In the genomic region with DNA sequence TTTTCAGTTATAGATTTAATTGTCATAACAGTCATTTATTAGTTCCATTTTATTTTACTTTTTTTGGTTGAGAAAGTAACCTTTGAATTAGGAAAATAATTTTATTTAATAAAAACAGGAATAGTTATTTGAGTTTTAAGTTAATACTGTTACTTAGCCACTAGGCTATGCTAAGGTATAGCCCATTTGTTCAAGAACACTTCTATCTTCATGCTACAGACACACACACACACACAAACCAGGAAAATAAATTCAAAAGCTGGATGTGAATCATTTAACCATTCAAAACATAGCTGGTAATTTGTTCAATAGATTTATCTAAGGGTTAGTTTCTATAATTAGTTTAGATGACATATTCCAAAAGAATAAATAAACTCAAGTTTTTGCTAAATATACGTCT, we compare ENCODE assay signal across 14 cellular contexts.
DNase-seq lines count a peak whose midpoint lies in the region; FAIRE-seq and TF ChIP-seq lines count a peak whose summit lies in the region.
"Had no signal": no experiment of that assay in that cellular context is flagged by ENCODE, and none has a peak within 500 bp of the region (broad histone marks: within the 10 kb centered on the region; RNA-seq: fewer than 3 reads in every experiment).

No MANE protein-coding gene starts in this region.

- DNase-seq in COLO829 (ENCODE audit: low spot score) (peak; percentile 9), kidney glomerular epithelial cell (lab: John Stamatoyannopoulos, UW) (peak; percentile 27), prostate gland (ENCODE audit: low spot score) (no peak), SKM-1 (lab: John Stamatoyannopoulos, UW; ENCODE audit: unreplicated experiment) (no peak), GM19239 (ENCODE audit: insufficient read length, low spot score) (no peak), trophoblast cell (no peak)
- DNase-seq: activated naive CD4-positive, alpha-beta T cell treated with anti-CD3 and anti-CD28 coated beads for 36 hours; central memory CD4-positive, alpha-beta T cell; GOT3; NCI-H526; SHP77 treated with DMSO at 0.1 percent for 48 hours had no signal

- H3K14ac ChIP-seq in trophoblast cell (ENCODE audit: low read length), result no peak overlapping the region

- no peak overlapping the region for H2BK5ac ChIP-seq in trophoblast cell (ENCODE audit: low read depth, low read length, poor library complexity)

- no peak overlapping the region for H3K27ac ChIP-seq in prostate gland
- H3K27ac ChIP-seq in trophoblast cell (ENCODE audit: low read depth, low read length), result no peak overlapping the region
- H3K27ac ChIP-seq: BLaER1 treated with 17β-estradiol and CSF1 and Interleukin-3, amounts not matched to agents 10 nM and 100 nM had no signal

- WGBS in prostate gland, result 86% methylated on average over 1 of the region's 1 CpG
- WGBS in trophoblast cell (ENCODE audit: extremely low coverage, insufficient coverage, insufficient read length), result no CpG with 5 or more reads among the region's 1 CpG

- H2BK120ac ChIP-seq in trophoblast cell (ENCODE audit: insufficient read depth, low read length, poor library complexity), result no peak overlapping the region

- peaks cover 5% of the 10 kb centered on the region for H3K4me1 Mint-ChIP-seq in brain

- intact Hi-C loops in prostate gland (cut with DNase I), result no loop called here

- no peak for FAIRE-seq in GM19239 (lab: Jason Lieb, UNC)

- H3K9ac ChIP-seq in trophoblast cell (ENCODE audit: low read length), result no peak overlapping the region
- H3K9ac ChIP-seq: BLaER1 treated with 17β-estradiol and CSF1 and Interleukin-3, amounts not matched to agents 10 nM and 100 nM had no signal

- peaks cover 4% of the 10 kb centered on the region for H3K27me3 Mint-ChIP-seq in brain

- H3K4me3 ChIP-seq in prostate gland (no peak overlapping the region), trophoblast cell (ENCODE audit: low read depth, low read length) (no peak overlapping the region)
- H3K4me3 ChIP-seq: BLaER1 treated with 17β-estradiol and CSF1 and Interleukin-3, amounts not matched to agents 10 nM and 100 nM had no signal

- H3K23ac ChIP-seq in trophoblast cell (ENCODE audit: low read length), result no peak overlapping the region

- H3K27me3 ChIP-seq in prostate gland (replicated peaks; ENCODE audit: insufficient read depth), result no peaks in the 10 kb centered on the region
- no peaks in the 10 kb centered on the region for H3K27me3 ChIP-seq in trophoblast cell (ENCODE audit: insufficient read depth, low read length)
- H3K27me3 ChIP-seq: BLaER1 treated with 17β-estradiol and CSF1 and Interleukin-3, amounts not matched to agents 10 nM and 100 nM had no signal

- no peaks in the 10 kb centered on the region for H3K79me1 ChIP-seq in trophoblast cell (ENCODE audit: low read length)

- no peak overlapping the region for H3K4me3 Mint-ChIP-seq in brain
- H3K4me3 Mint-ChIP-seq: activated naive CD4-positive, alpha-beta T cell treated with anti-CD3 and anti-CD28 coated beads for 36 hours had no signal

- H3K9me3 Mint-ChIP-seq in brain, result peaks cover 0 to 2% (median 0%) of the 10 kb centered on the region in 5 experiments
- H3K9me3 Mint-ChIP-seq: activated naive CD4-positive, alpha-beta T cell treated with anti-CD3 and anti-CD28 coated beads for 36 hours had no signal

- no peak for TF ChIP-seq POLR2A in prostate gland (IDR thresholded peaks at IDR 0.05)

- H3K18ac ChIP-seq in trophoblast cell (ENCODE audit: low read length), result no peak overlapping the region

- peak; percentile 15; the same call in 1 of the 2 replicates for TF ChIP-seq RAD21 in Ishikawa (IDR thresholded peaks at IDR 0.05; ENCODE audit: low read depth)

- H3K9me3 ChIP-seq in prostate gland (no peaks in the 10 kb centered on the region), trophoblast cell (ENCODE audit: insufficient read depth, low read depth, low read length) (no peaks in the 10 kb centered on the region)
- H3K9me3 ChIP-seq: BLaER1 treated with 17β-estradiol and CSF1 and Interleukin-3, amounts not matched to agents 10 nM and 100 nM had no signal

- no peaks in the 10 kb centered on the region for H3K36me3 ChIP-seq in prostate gland
- no peaks in the 10 kb centered on the region for H3K36me3 ChIP-seq in trophoblast cell (ENCODE audit: control insufficient read depth in 1 of 2, insufficient read depth in 2 of 2, low read length in 2 of 2)
- H3K36me3 ChIP-seq: BLaER1 treated with 17β-estradiol and CSF1 and Interleukin-3, amounts not matched to agents 10 nM and 100 nM had no signal

- no peaks in the 10 kb centered on the region for H3K4me1 ChIP-seq in prostate gland (replicated peaks)
- H3K4me1 ChIP-seq in trophoblast cell (ENCODE audit: control insufficient read depth in 1 of 2, insufficient read depth in 2 of 2, low read length in 2 of 2), result no peaks in the 10 kb centered on the region

- H4K12ac ChIP-seq in trophoblast cell (ENCODE audit: low read depth, low read length), result no peak overlapping the region

- no peaks in the 10 kb centered on the region for H3K36me3 Mint-ChIP-seq in brain

- no peak overlapping the region for H2AFZ ChIP-seq in trophoblast cell (ENCODE audit: insufficient read depth, low read length, poor library complexity)

- no peak for TF ChIP-seq EP300 in Ishikawa (IDR thresholded peaks at IDR 0.05; ENCODE audit: borderline replicate concordance)

- TF ChIP-seq CTCF in brain (conservative IDR thresholded peaks at IDR 0.05) (peak; percentile 38 to 40), prostate gland (IDR thresholded peaks at IDR 0.05) (peak in 1 of 4 experiments; percentile 40)

- no peak overlapping the region for H3K4ac ChIP-seq in trophoblast cell (ENCODE audit: low read depth, low read length)

- H4K91ac ChIP-seq in trophoblast cell (ENCODE audit: low read depth, low read length), result no peak overlapping the region

- no peak overlapping the region for H2AK5ac ChIP-seq in trophoblast cell (ENCODE audit: low read length)

- no peaks in the 10 kb centered on the region for H3K79me2 ChIP-seq in trophoblast cell (ENCODE audit: control insufficient read depth, insufficient read depth, low read length, poor library complexity)

- no peak overlapping the region for H4K8ac ChIP-seq in trophoblast cell (ENCODE audit: low read depth, low read length)

- H3K27ac Mint-ChIP-seq in brain, result no peak overlapping the region
- H3K27ac Mint-ChIP-seq: activated naive CD4-positive, alpha-beta T cell treated with anti-CD3 and anti-CD28 coated beads for 36 hours had no signal

- no peak overlapping the region for H2BK12ac ChIP-seq in trophoblast cell (ENCODE audit: low read length)

- H3K4me2 ChIP-seq in trophoblast cell (ENCODE audit: low read length), result no peak overlapping the region
- H3K4me2 ChIP-seq: BLaER1 treated with 17β-estradiol and CSF1 and Interleukin-3, amounts not matched to agents 10 nM and 100 nM had no signal

TF ChIP-seq in Ishikawa, 13 proteins besides CTCF, POLR2A, EP300 and RAD21:
- no peak for TF ChIP-seq YY1 (IDR thresholded peaks at IDR 0.05; ENCODE audit: low read depth)
- TF ChIP-seq CREB1 (IDR thresholded peaks at IDR 0.05; ENCODE audit: low read depth), result no peak
- no peak for TF ChIP-seq FOXM1 (IDR thresholded peaks at IDR 0.05; ENCODE audit: borderline replicate concordance, low read depth)
- TF ChIP-seq ZBTB7A (IDR thresholded peaks at IDR 0.05; ENCODE audit: low read depth), result no peak
- TF ChIP-seq EGR1 (IDR thresholded peaks at IDR 0.05), result no peak
- no peak for TF ChIP-seq TCF12 (IDR thresholded peaks at IDR 0.05; ENCODE audit: low read depth)
- no peak for TF ChIP-seq REST (IDR thresholded peaks at IDR 0.05; ENCODE audit: low read depth)
- no peak for TF ChIP-seq USF1 (IDR thresholded peaks at IDR 0.05)
- no peak for TF ChIP-seq CEBPB (IDR thresholded peaks at IDR 0.05)
- TF ChIP-seq, protein P1, sequence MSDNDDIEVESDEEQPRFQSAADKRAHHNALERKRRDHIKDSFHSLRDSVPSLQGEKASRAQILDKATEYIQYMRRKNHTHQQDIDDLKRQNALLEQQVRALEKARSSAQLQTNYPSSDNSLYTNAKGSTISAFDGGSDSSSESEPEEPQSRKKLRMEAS (IDR thresholded peaks at IDR 0.05), result no peak
- no peak for TF ChIP-seq TEAD4 (IDR thresholded peaks at IDR 0.05)
- no peak for TF ChIP-seq TAF1 (IDR thresholded peaks at IDR 0.05; ENCODE audit: low read depth)
- no peak for TF ChIP-seq NFIC (IDR thresholded peaks at IDR 0.05)

Comparison
In these comparisons a context has a peak if more than half of its experiments do, and no peak if none do; other contexts are left out.
1. DNase-seq: peak in COLO829 (single experiment) and kidney glomerular epithelial cell (single experiment); none in prostate gland (single experiment), SKM-1 (single experiment), GM19239 (single experiment) and trophoblast cell (0 of 2).